Comparison of ENCODE assay signal across 1 cellular context in the genomic region with DNA sequence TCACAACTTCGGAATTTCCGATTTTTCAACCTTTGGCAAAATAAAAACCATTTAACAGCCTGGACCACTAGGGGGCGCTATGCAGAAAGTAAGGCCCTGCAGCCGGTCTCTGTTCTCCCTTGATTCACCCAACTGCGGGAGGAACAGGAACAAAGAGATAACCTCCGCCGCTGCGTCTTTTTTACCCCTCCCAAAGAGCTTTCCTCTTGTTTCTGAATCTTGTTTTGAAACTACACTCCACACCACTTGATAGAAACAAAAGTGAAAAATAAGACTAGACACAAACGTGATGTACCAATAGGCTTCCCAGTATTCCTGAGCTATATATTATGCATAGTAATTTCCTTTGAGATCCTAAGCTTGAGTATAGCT.
TF ChIP-seq lines count a peak whose summit lies in the region.

No MANE protein-coding gene starts in this region.

TF ChIP-seq in H1, 55 proteins besides CTCF, POLR2A, EP300 and RAD21 (continued from another document):
- no peak for TF ChIP-seq CHD7 (IDR thresholded peaks at IDR 0.05; ENCODE audit: insufficient replicate concordance, low read length)
- no peak for TF ChIP-seq POU5F1 (IDR thresholded peaks at IDR 0.05; ENCODE audit: low read depth, low read length)
- no peak for TF ChIP-seq BACH1 (IDR thresholded peaks at IDR 0.05; ENCODE audit: low read length)
- no peak for TF ChIP-seq SP1 (IDR thresholded peaks at IDR 0.05; ENCODE audit: low read depth, low read length)
- no peak for TF ChIP-seq HDAC2 (IDR thresholded peaks at IDR 0.05; ENCODE audit: borderline replicate concordance in 1 of 2, low read depth in 2 of 2, low read length in 2 of 2)
- TF ChIP-seq CBX8 (IDR thresholded peaks at IDR 0.05; ENCODE audit: borderline replicate concordance, low read depth, low read length) = no peak
- no peak for TF ChIP-seq KDM1A (IDR thresholded peaks at IDR 0.05; ENCODE audit: borderline replicate concordance, low read length)
- TF ChIP-seq MAFK (IDR thresholded peaks at IDR 0.05; ENCODE audit: low read depth, low read length) = no peak
- TF ChIP-seq POLR2AphosphoS5 (IDR thresholded peaks at IDR 0.05; ENCODE audit: low read depth, low read length) = no peak
